Comparison of ENCODE assay signal across 26 cellular contexts in the genomic region with DNA sequence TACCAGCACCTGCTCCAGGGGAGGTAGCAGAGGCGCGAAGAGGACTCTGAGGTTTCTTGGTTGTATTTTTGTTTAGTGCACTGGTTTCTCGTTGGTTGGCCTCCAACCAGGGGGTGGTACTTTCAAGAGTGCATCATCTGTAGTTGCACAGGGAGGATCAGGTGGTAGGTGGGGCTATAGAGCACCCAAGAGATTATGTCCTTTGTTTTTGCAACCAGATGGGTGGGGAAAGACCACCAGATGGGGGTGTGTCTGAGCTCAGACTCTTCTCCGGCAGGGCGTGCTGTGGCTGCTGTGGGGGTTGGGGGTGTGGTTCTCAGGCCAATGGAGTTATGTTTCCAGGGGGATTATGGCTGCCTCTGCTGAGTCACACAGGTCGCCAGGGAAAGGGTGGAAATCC.
"Had no signal": no experiment of that assay in that cellular context is flagged by ENCODE, and none has a peak within 500 bp of the region (broad histone marks: within the 10 kb centered on the region; RNA-seq: fewer than 3 reads in every experiment).

No MANE protein-coding gene starts in this region.

- H3K27ac ChIP-seq: brain microvascular endothelial cell, cardiac muscle cell had no signal

- DNase-seq: activated B cell treated with CpG ODN at 0.5 μM for 24 hours; activated CD4-positive, alpha-beta memory T cell treated with anti-CD3 and anti-CD28 coated beads for 36 hours; activated CD4-positive, alpha-beta T cell treated with anti-CD3 and anti-CD28 coated beads for 1 hour; activated CD4-positive, alpha-beta T cell treated with anti-CD3 and anti-CD28 coated beads, Interleukin-2, amount 10 ng/mL, durations not matched to agents 24 days and 14 days; activated gamma-delta T cell; activated naive CD4-positive, alpha-beta T cell treated with anti-CD3 and anti-CD28 coated beads for 36 hours; activated T-cell treated with anti-CD3 and anti-CD28 coated beads for 4 hours; activated T-cell treated with anti-CD3 and anti-CD28 coated beads, Interleukin-2, amount 50 U/mL, for 48 hours; amygdala; Karpas-422; MM.1S; NCI-H1105 treated with DMSO at 0.1 percent for 48 hours; NCI-H1436 treated with DMSO at 0.1 percent for 48 hours; NCI-H1930; NCI-H345; NCI-H510A; NCI-H526 treated with DMSO at 0.1 percent for 48 hours; OCI-M1; RPMI8226; SW 1271 had no signal

- H3K27ac Mint-ChIP-seq: activated B cell treated with CpG ODN at 0.5 μM for 24 hours; activated CD4-positive, alpha-beta memory T cell treated with anti-CD3 and anti-CD28 coated beads for 36 hours; activated CD4-positive, alpha-beta T cell treated with anti-CD3 and anti-CD28 coated beads, Interleukin-2, amount 10 ng/mL, durations not matched to agents 24 days and 14 days; activated naive CD4-positive, alpha-beta T cell treated with anti-CD3 and anti-CD28 coated beads for 36 hours; activated naive CD8-positive, alpha-beta T cell; activated T-helper 17 cell treated with anti-CD3 and anti-CD28 coated beads, Interleukin-2, amount 50 U/mL, for 72 hours; T-helper 1 cell treated with Interleukin-12 subunit alpha and Interleukin-12 subunit beta and Interleukin-4 antibody, amounts not matched to agents 30 μg/mL and 1 μg/mL, for 36 hours had no signal

- H3K27me3 Mint-ChIP-seq: activated CD4-positive, alpha-beta memory T cell treated with anti-CD3 and anti-CD28 coated beads for 36 hours; activated naive CD8-positive, alpha-beta T cell; activated T-helper 17 cell treated with anti-CD3 and anti-CD28 coated beads, Interleukin-2, amount 50 U/mL, for 72 hours had no signal

- FAIRE-seq: K562 had no signal

- H3K4me1 Mint-ChIP-seq: activated B cell treated with CpG ODN at 0.5 μM for 24 hours; activated CD4-positive, alpha-beta T cell treated with anti-CD3 and anti-CD28 coated beads, Interleukin-2, amount 10 ng/mL, durations not matched to agents 24 days and 14 days; activated T-helper 17 cell treated with anti-CD3 and anti-CD28 coated beads, Interleukin-2, amount 50 U/mL, for 72 hours had no signal

- H3K4me3 Mint-ChIP-seq: activated B cell treated with CpG ODN at 0.5 μM for 24 hours; activated CD4-positive, alpha-beta memory T cell treated with anti-CD3 and anti-CD28 coated beads for 36 hours; activated CD4-positive, alpha-beta T cell treated with anti-CD3 and anti-CD28 coated beads, Interleukin-2, amount 10 ng/mL, durations not matched to agents 24 days and 14 days; activated naive CD4-positive, alpha-beta T cell treated with anti-CD3 and anti-CD28 coated beads for 36 hours; activated naive CD8-positive, alpha-beta T cell; activated T-helper 17 cell treated with anti-CD3 and anti-CD28 coated beads, Interleukin-2, amount 50 U/mL, for 72 hours; T-helper 1 cell treated with Interleukin-12 subunit alpha and Interleukin-12 subunit beta and Interleukin-4 antibody, amounts not matched to agents 30 μg/mL and 1 μg/mL, for 36 hours had no signal

- H3K4me3 ChIP-seq: cardiac muscle cell, K562 had no signal

- H3K36me3 ChIP-seq: brain microvascular endothelial cell, cardiac muscle cell had no signal

- H3K27me3 ChIP-seq: brain microvascular endothelial cell, cardiac muscle cell had no signal
